In genomic region chr17:78501241-78502036, GRCh38 we compare ENCODE assay signal across 21 cellular contexts.
DNase-seq lines count a peak whose midpoint lies in the region; ATAC-seq and TF ChIP-seq lines count a peak whose summit lies in the region.
"Had no signal": no experiment of that assay in that cellular context is flagged by ENCODE, and none has a peak within 500 bp of the region (broad histone marks: within the 10 kb centered on the region; RNA-seq: fewer than 3 reads in every experiment).

No MANE protein-coding gene starts in this region.

- no peaks in the 10 kb centered on the region for H3K9me3 Mint-ChIP-seq in endodermal cell
- no peaks in the 10 kb centered on the region for H3K9me3 Mint-ChIP-seq in Calu3 (ENCODE audit: low read depth, unreplicated experiment)
- H3K9me3 Mint-ChIP-seq: CD4-positive, CD25-positive, alpha-beta regulatory T cell; H9 had no signal

- ATAC-seq in HG03039 (IDR thresholded peaks at IDR 0.05; ENCODE audit: unreplicated experiment) (no peak), lower lobe of right lung (no peak)

- H3K4me3 Mint-ChIP-seq in endodermal cell: no peak overlapping the region
- no peak overlapping the region for H3K4me3 Mint-ChIP-seq in Calu3 (ENCODE audit: low read depth, unreplicated experiment)
- H3K4me3 Mint-ChIP-seq: CD4-positive, CD25-positive, alpha-beta regulatory T cell; H9 had no signal

- H3K27me3 ChIP-seq in endodermal cell (ENCODE audit: control insufficient read depth, insufficient read depth, low read length, poor library complexity, severe bottlenecking): no peaks in the 10 kb centered on the region
- no peaks in the 10 kb centered on the region for H3K27me3 ChIP-seq in lower lobe of right lung (ENCODE audit: low read depth)
- H3K27me3 ChIP-seq: SJCRH30 had no signal

- no peak overlapping the region for H3K9ac ChIP-seq in endodermal cell (ENCODE audit: extremely low read depth, low read length, poor library complexity, severe bottlenecking)

- DNase-seq in AML-193 (lab: John Stamatoyannopoulos, UW) (peak; percentile 9 to 14), CD1c-positive myeloid dendritic cell (ENCODE audit: extremely low spot score) (peak; percentile 2), MV-4-11 (lab: John Stamatoyannopoulos, UW) (peak; percentile 53), endodermal cell (peak; percentile 43), lower lobe of right lung (no peak), Calu3 (no peak), DMS153 treated with DMSO at 0.1 percent for 48 hours (lab: John Stamatoyannopoulos, UW; ENCODE audit: unreplicated experiment) (no peak)
- DNase-seq: ACHN; CD4-positive, CD25-positive, alpha-beta regulatory T cell; COR-L47; DMS153; GF-D8; H9; NCI-H1417 treated with DMSO at 0.1 percent for 48 hours; NCI-H187 treated with DMSO at 0.1 percent for 48 hours; NCI-H345; NCI-H526; SW 1271; T-helper 2 cell had no signal

- H3K27me3 Mint-ChIP-seq in endodermal cell (ENCODE audit: insufficient read depth) (no peaks in the 10 kb centered on the region), Calu3 (ENCODE audit: unreplicated experiment) (peaks cover 21% of the 10 kb centered on the region)
- H3K27me3 Mint-ChIP-seq: CD4-positive, CD25-positive, alpha-beta regulatory T cell had no signal

- 94% methylated on average over 24 to 27 of the region's 27 CpGs for WGBS in endodermal cell (ENCODE audit: insufficient coverage in 1 of 2, insufficient read length in 1 of 2), 2 experiments

- H3K36me3 Mint-ChIP-seq in endodermal cell (ENCODE audit: low read depth) (no peaks in the 10 kb centered on the region), Calu3 (ENCODE audit: insufficient read depth, unreplicated experiment) (no peaks in the 10 kb centered on the region)
- H3K36me3 Mint-ChIP-seq: CD4-positive, CD25-positive, alpha-beta regulatory T cell had no signal

- no peaks in the 10 kb centered on the region for H3K4me1 ChIP-seq in endodermal cell (ENCODE audit: control insufficient read depth, insufficient read depth, low read length)
- H3K4me1 ChIP-seq in lower lobe of right lung: no peaks in the 10 kb centered on the region

- H3K4me3 ChIP-seq in endodermal cell (ENCODE audit: low read length) (no peak overlapping the region), lower lobe of right lung (no peak overlapping the region)
- H3K4me3 ChIP-seq: SJCRH30 had no signal

- H3K36me3 ChIP-seq in endodermal cell (ENCODE audit: control insufficient read depth, insufficient read depth, low read length) (no peaks in the 10 kb centered on the region), lower lobe of right lung (no peaks in the 10 kb centered on the region)
- H3K36me3 ChIP-seq: SJCRH30 had no signal

- no TSS peak for BruUV-seq in Calu3 (replicated peaks; lab: Mats Ljungman, UMichigan)

- CTCF ChIA-PET in Calu3 (lab: Charles Lee): interaction anchor here (0.7 kb wide), 1 partner anchor 10 kb away, joined by 3 read pairs; no protein-coding TSS in a partner anchor

- H3K27ac Mint-ChIP-seq in endodermal cell (no peak overlapping the region), Calu3 (ENCODE audit: unreplicated experiment) (no peak overlapping the region)
- H3K27ac Mint-ChIP-seq: H9 had no signal

- H3K27ac ChIP-seq in endodermal cell (ENCODE audit: low read depth, low read length) (no peak overlapping the region), lower lobe of right lung (no peak overlapping the region)
- H3K27ac ChIP-seq: SJCRH30 had no signal

- no peak for TF ChIP-seq CTCF in endodermal cell (conservative IDR thresholded peaks at IDR 0.05)
- TF ChIP-seq CTCF in lower lobe of right lung (IDR thresholded peaks at IDR 0.05): no peak
- TF ChIP-seq CTCF in Calu3 (IDR thresholded peaks at IDR 0.05; ENCODE audit: unreplicated experiment): no peak

- H3K4me1 Mint-ChIP-seq in endodermal cell (peaks cover 2% of the 10 kb centered on the region), Calu3 (ENCODE audit: low read depth, unreplicated experiment) (peaks cover 15% of the 10 kb centered on the region)
- H3K4me1 Mint-ChIP-seq: CD4-positive, CD25-positive, alpha-beta regulatory T cell had no signal

- intact Hi-C loops in lower lobe of right lung (cut with DNase I) (no loop called here), Calu3 (cut with micrococcal nuclease; ENCODE audit: unreplicated experiment) (no loop called here)

- H3K9me3 ChIP-seq in endodermal cell (ENCODE audit: control insufficient read depth, low read length) (no peaks in the 10 kb centered on the region), lower lobe of right lung (no peaks in the 10 kb centered on the region)
- H3K9me3 ChIP-seq: SJCRH30 had no signal

Comparison
In these comparisons a context has a peak if more than half of its experiments do, and no peak if none do; other contexts are left out.
1. DNase-seq: peak in AML-193 (2 of 2), CD1c-positive myeloid dendritic cell (single experiment), MV-4-11 (single experiment) and endodermal cell (single experiment); none in lower lobe of right lung (single experiment), Calu3 (single experiment) and DMS153 treated with DMSO at 0.1 percent for 48 hours (single experiment).